11 cellular contexts compared by ENCODE assay signal in the genomic region with DNA sequence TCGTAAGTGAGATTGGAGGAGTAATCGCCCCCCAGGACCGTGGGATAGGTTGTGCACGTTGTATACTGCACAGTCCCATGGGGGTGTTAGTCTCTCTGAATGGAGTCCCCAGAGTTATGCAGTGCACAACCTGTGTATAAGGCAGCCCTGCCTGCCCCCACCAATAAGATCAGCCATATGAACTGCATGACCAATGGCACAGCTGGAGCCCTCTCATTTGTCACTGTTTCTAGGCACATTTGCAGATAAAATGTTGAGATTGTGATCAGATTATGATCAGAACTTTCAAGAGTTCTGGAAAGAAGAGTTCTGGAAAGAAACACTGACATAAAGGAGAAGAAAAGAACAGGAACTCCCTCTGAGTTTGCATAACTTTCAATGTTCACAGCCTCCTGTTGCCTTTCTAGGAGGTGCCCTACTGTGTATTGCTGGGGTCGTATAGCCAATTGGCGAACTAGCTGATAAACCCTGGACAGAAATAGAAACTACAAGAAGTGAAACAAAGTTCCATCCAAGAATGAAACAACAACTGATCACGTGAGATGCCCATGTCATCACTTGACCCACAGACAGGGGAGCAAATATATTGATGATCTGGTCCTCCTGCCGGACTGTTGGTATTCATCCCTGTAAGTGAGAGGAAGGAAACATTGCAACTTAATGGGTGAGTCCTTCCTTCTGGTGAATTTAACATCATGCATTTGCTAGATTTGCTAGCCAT. TPM values are rescaled to one million over a fixed set of nuclear protein-coding genes. Genes with fewer than 3 reads are reported as not detected.
DNase-seq lines count a peak whose midpoint lies in the region; ATAC-seq and TF ChIP-seq lines count a peak whose summit lies in the region.
"Had no signal": no experiment of that assay in that cellular context is flagged by ENCODE, and none has a peak within 500 bp of the region (broad histone marks: within the 10 kb centered on the region; RNA-seq: fewer than 3 reads in every experiment).

No MANE protein-coding gene starts in this region.

- H3K4me1 ChIP-seq in GM23248 (ENCODE audit: insufficient read depth): peaks cover 7% of the 10 kb centered on the region

- no peaks in the 10 kb centered on the region for H3K27me3 ChIP-seq in GM23248 (replicated peaks; ENCODE audit: insufficient read depth)
- H3K27me3 ChIP-seq: cardiac muscle cell, spleen had no signal

- H3K79me2 ChIP-seq in GM23248 (ENCODE audit: insufficient read depth): no peaks in the 10 kb centered on the region

- peaks cover 4% of the 10 kb centered on the region; the same call in 1 of the 2 replicates for H3F3A ChIP-seq in GM23248 (ENCODE audit: insufficient read depth)

- no peak overlapping the region for H3K9ac ChIP-seq in GM23248

- peak; percentile 94 for ATAC-seq in GM18505 (IDR thresholded peaks at IDR 0.05; ENCODE audit: unreplicated experiment)
- peak; percentile 98 for ATAC-seq in GM21390 (IDR thresholded peaks at IDR 0.05; ENCODE audit: unreplicated experiment)
- ATAC-seq in HG03196 (IDR thresholded peaks at IDR 0.05; ENCODE audit: unreplicated experiment): peak; percentile 90

- H3K9me2 ChIP-seq in GM23248 (ENCODE audit: insufficient read depth): no peaks in the 10 kb centered on the region

- no peak overlapping the region for H2AFZ ChIP-seq in GM23248

- H3K27ac ChIP-seq in GM23248 (no peak overlapping the region), caudate nucleus (ENCODE audit: low read depth, low read length) (no peak overlapping the region)
- H3K27ac ChIP-seq: cardiac muscle cell, WERI-Rb-1 had no signal

- H3K4me2 ChIP-seq in GM23248 (ENCODE audit: unreplicated experiment): no peak overlapping the region

- no peaks in the 10 kb centered on the region for H4K20me1 ChIP-seq in GM23248 (ENCODE audit: insufficient read depth)

- DNase-seq in dermis blood vessel endothelial cell: peak; percentile 34
- DNase-seq in GM23248: no peak
- no peak for DNase-seq in caudate nucleus (lab: John Stamatoyannopoulos, UW)
- no peak for DNase-seq in AG08396 (ENCODE audit: low spot score)
- no peak for DNase-seq in T1000 (lab: John Stamatoyannopoulos, UW)
- DNase-seq: spleen, WERI-Rb-1 had no signal

- WGBS in GM23248 (ENCODE audit: low coverage in 1 of 2, low lambda C conversion rate in 2 of 2, missing lambda C conversion rate in 2 of 2), 2 experiments: 63 to 77% methylated on average over 8 of the region's 8 CpGs

- no peaks in the 10 kb centered on the region for H3K36me3 ChIP-seq in GM23248 (ENCODE audit: low read depth)
- H3K36me3 ChIP-seq: cardiac muscle cell, spleen, WERI-Rb-1 had no signal

- in situ Hi-C loops in GM23248 (cut with MboI): no loop called here

- no peak for TF ChIP-seq POLR2A in GM18505 (IDR thresholded peaks at IDR 0.05; ENCODE audit: borderline replicate concordance, extremely low read depth, insufficient read depth, insufficient read length)

- H3K4me3 ChIP-seq in GM23248: no peak overlapping the region
- H3K4me3 ChIP-seq: cardiac muscle cell had no signal

- H3K9me3 ChIP-seq in GM23248 (ENCODE audit: low read depth): no peaks in the 10 kb centered on the region
- H3K9me3 ChIP-seq: spleen had no signal

RNA-seq across cellular contexts. Expression of gene TOMM7, which starts 49.6 kb away (rescaled TPM):
- total RNA-seq in dermis blood vessel endothelial cell: 69.8 and 111 TPM in 2 replicates
- 84.1 and 132 TPM in 2 replicates for total RNA-seq in GM23248 (2014; rRNA removed; shearing (Covaris generic))
- 376 and 408 TPM in 2 replicates for polyA plus RNA-seq in GM23248 (2016; fragmentation: Nextera tagmentation; extraction: Ambion mirVana)
